Comparison of ENCODE assay signal across 8 cellular contexts in the genomic region with DNA sequence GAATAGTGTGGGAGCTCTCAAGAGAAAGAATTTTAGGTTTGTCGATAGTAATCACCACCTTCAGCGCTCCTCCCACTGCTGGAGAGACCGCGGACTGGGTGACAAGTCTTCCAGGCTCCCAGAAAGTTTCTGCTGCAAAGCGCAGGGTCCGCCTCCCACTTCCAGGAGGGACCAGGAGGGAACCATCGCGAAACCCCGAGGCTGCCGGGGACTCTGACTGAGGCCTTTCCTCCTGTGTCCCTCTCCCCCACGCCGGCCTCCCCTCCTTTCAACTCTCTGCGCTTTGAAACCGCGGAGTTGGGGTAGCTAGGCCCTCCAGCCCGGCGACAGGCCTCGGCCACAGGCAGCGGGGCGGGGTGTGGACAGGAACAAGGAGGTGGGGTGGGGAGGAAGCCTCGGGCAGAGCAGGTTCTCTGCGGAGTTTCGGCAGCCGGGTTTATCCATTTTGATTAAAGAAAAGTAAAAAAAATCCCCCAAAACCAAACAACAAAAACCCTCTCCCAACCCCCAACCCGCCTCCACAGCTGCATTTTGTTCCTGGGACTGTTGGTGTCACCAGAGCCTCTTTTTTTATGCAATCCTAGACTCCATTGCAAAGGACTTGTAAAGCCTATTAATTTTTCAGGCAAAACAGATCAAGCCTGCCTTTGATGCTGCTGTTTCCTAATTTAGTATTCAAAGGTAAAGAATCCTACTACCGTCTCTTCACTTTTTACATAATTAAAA. TPM values are rescaled to one million over a fixed set of nuclear protein-coding genes. Genes with fewer than 3 reads are reported as not detected.
A peak's percentile ranks its signal among the peaks of the same experiment; 100 is the strongest.
DNase-seq lines count a peak whose midpoint lies in the region; ATAC-seq, FAIRE-seq and TF ChIP-seq lines count a peak whose summit lies in the region.

No MANE protein-coding gene starts in this region.

- FAIRE-seq in bronchial epithelial cell (lab: Jason Lieb, UNC), result no peak

- peak overlapping the region; percentile 97 for H3K4me2 ChIP-seq in BLaER1

- H3K36me3 Mint-ChIP-seq in immature natural killer cell, result no peaks in the 10 kb centered on the region

- peak overlapping the region; percentile 74 for H3K9ac ChIP-seq in BLaER1

- H3K4me3 ChIP-seq in BLaER1 (peak overlapping the region; percentile 66), bronchial epithelial cell (ENCODE audit: low read depth, low read length) (peak overlapping the region; percentile 28), skin epidermis (peak overlapping the region; percentile 28 to 47 (median 32))

- peak overlapping the region; percentile 73 for H3K27ac ChIP-seq in BLaER1
- H3K27ac ChIP-seq in skin epidermis, result peak overlapping the region; percentile 19 to 93 (median 81)

- peak; percentile 61 for DNase-seq in M059J (ENCODE audit: low read depth)
- peak; percentile 57 for DNase-seq in UCSD-AML1 (lab: John Stamatoyannopoulos, UW; ENCODE audit: unreplicated experiment)
- DNase-seq in bronchial epithelial cell (ENCODE audit: low read depth), result peak; percentile 5
- DNase-seq in immature natural killer cell, result peak; percentile 26 to 47 (median 40)

- peaks cover 22% of the 10 kb centered on the region for H3K27me3 ChIP-seq in BLaER1
- peaks cover 4% of the 10 kb centered on the region for H3K27me3 ChIP-seq in bronchial epithelial cell (ENCODE audit: control insufficient read depth, insufficient read depth, low read length)

- ATAC-seq in GM19452 (IDR thresholded peaks at IDR 0.05; ENCODE audit: unreplicated experiment) (peak; percentile 52), HG03439 (IDR thresholded peaks at IDR 0.05; ENCODE audit: unreplicated experiment) (no peak)

- H3K4me1 Mint-ChIP-seq in immature natural killer cell, result peaks cover 30 to 41% of the 10 kb centered on the region in 2 donors

- no peaks in the 10 kb centered on the region for H3K9me3 ChIP-seq in BLaER1

- peaks cover 6% of the 10 kb centered on the region; the same call in 1 of the 2 replicates for H4K20me1 ChIP-seq in BLaER1

- H3K9me3 Mint-ChIP-seq in immature natural killer cell, result no peaks in the 10 kb centered on the region

- peak overlapping the region in 4 of 6 donors; percentile 23 to 39 (median 36) for H3K27ac Mint-ChIP-seq in immature natural killer cell

- H3K36me3 ChIP-seq in BLaER1 (no peaks in the 10 kb centered on the region), bronchial epithelial cell (ENCODE audit: control insufficient read depth, insufficient read depth, low read length) (no peaks in the 10 kb centered on the region)

- no peak for TF ChIP-seq CTCF in bronchial epithelial cell (IDR thresholded peaks at IDR 0.05; ENCODE audit: insufficient read depth, low read length, severe bottlenecking)

- peak overlapping the region; percentile 69 to 85 (median 79) for H3K4me3 Mint-ChIP-seq in immature natural killer cell

- H3K4me1 ChIP-seq in BLaER1, result peaks cover 26% of the 10 kb centered on the region

- H3K27me3 Mint-ChIP-seq in immature natural killer cell (ENCODE audit: low read depth in 3 of 3), result peaks cover 0 to 13% (median 11%) of the 10 kb centered on the region in 3 donors

RNA-seq across cellular contexts. Expression of a gene that starts 51.9 kb away (rescaled TPM):
- total RNA-seq in M059J (2014; rRNA removed; shearing (Covaris generic)), result 0.07 and 0.12 TPM in 2 replicates
- 1.8 and 3.2 TPM in 2 replicates for total RNA-seq in bronchial epithelial cell
- polyA plus RNA-seq in immature natural killer cell, result 10 to 100 TPM in 1 of 3 donors, 1 to 10 TPM in 2; 4.5 to 13.7 (median 7.6) TPM

Comparison
In these comparisons a context has a peak if more than half of its experiments do, and no peak if none do; other contexts are left out.
1. DNase-seq: peak in every context shown above with its lines; median percentile 61 in M059J; 57 in UCSD-AML1; 40 in immature natural killer cell; 5 in bronchial epithelial cell.